1 cellular context compared by ENCODE assay signal in the genomic region with DNA sequence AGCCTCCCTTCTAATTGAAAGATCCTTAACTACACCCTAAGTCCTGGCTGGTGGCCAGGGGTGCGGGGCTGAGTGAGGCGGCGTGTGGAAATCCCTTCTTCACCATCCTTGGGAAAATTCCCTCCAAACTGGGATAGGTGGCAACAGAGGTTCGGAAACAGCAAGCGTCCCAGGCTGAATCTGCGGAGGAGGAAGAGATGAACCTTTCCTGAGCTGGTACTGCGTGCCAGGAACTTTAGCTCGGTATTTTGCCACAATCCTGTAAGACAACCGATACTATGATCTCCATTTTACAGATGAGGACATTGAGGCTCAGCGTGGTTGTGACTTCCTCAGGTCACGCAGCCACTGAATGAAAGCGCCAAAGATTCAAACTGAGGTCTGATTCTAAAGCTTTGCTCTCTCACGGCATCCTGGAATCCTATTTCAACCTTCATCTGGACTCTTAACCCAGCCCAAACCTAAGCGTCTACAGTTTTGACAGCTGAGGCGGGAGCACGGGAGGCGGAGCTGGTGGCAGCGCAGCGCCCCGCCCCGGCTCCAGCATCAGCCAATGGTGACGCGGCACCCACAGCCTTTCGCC.
TF ChIP-seq lines count a peak whose summit lies in the region.

No MANE protein-coding gene starts in this region.

TF ChIP-seq in HEK293, 187 proteins besides CTCF, POLR2A, EP300 and RAD21 (continued from another document):
- TF ChIP-seq ZNF518A (tag by site-specific recombination; conservative IDR thresholded peaks at IDR 0.05; ENCODE audit: low read depth) (no peak), GLIS1 (tag by site-specific recombination; IDR thresholded peaks at IDR 0.05) (no peak), FEZF1 (tag by site-specific recombination; IDR thresholded peaks at IDR 0.05) (no peak), ZNF48 (tag by site-specific recombination; IDR thresholded peaks at IDR 0.05) (no peak), ZNF664 (tag by site-specific recombination; IDR thresholded peaks at IDR 0.05) (peak; percentile 42; the same call in 1 of the 2 replicates), ZFP41 (tag by site-specific recombination; IDR thresholded peaks at IDR 0.05; ENCODE audit: borderline replicate concordance) (no peak), SALL2 (tag by site-specific recombination; IDR thresholded peaks at IDR 0.05; ENCODE audit: borderline replicate concordance) (no peak), ZBTB17 (tag by site-specific recombination; IDR thresholded peaks at IDR 0.05) (peak; percentile 90), ZBTB8A (tag by site-specific recombination; IDR thresholded peaks at IDR 0.05) (no peak), ZEB2 (tag by site-specific recombination; IDR thresholded peaks at IDR 0.05) (no peak), ZNF624 (tag by site-specific recombination; IDR thresholded peaks at IDR 0.05) (no peak), ZNF785 (tag by site-specific recombination; IDR thresholded peaks at IDR 0.05) (no peak), HOXA7 (CRISPR knock-in tag; IDR thresholded peaks at IDR 0.05; ENCODE audit: borderline replicate concordance) (no peak), ZNF514 (tag by site-specific recombination; IDR thresholded peaks at IDR 0.05) (no peak), ZNF184 (tag by site-specific recombination; IDR thresholded peaks at IDR 0.05) (no peak), ZNF140 (tag by site-specific recombination; IDR thresholded peaks at IDR 0.05) (no peak), ZNF768 (tag by site-specific recombination; IDR thresholded peaks at IDR 0.05) (0 out of 2 replicates have a peak, but pooled peaks have one; percentile 18), ZNF23 (tag by site-specific recombination; IDR thresholded peaks at IDR 0.05; ENCODE audit: borderline replicate concordance) (no peak), ZNF335 (tag by site-specific recombination; conservative IDR thresholded peaks at IDR 0.05) (peak; percentile 63; the same call in 1 of the 2 replicates), ZNF19 (tag by site-specific recombination; IDR thresholded peaks at IDR 0.05; ENCODE audit: low read depth) (no peak), MZF1 (tag by site-specific recombination; IDR thresholded peaks at IDR 0.05; ENCODE audit: borderline replicate concordance) (0 out of 2 replicates have a peak, but pooled peaks have one; percentile 17), ZNF623 (tag by site-specific recombination; IDR thresholded peaks at IDR 0.05) (no peak)
- TF ChIP-seq, protein P1, sequence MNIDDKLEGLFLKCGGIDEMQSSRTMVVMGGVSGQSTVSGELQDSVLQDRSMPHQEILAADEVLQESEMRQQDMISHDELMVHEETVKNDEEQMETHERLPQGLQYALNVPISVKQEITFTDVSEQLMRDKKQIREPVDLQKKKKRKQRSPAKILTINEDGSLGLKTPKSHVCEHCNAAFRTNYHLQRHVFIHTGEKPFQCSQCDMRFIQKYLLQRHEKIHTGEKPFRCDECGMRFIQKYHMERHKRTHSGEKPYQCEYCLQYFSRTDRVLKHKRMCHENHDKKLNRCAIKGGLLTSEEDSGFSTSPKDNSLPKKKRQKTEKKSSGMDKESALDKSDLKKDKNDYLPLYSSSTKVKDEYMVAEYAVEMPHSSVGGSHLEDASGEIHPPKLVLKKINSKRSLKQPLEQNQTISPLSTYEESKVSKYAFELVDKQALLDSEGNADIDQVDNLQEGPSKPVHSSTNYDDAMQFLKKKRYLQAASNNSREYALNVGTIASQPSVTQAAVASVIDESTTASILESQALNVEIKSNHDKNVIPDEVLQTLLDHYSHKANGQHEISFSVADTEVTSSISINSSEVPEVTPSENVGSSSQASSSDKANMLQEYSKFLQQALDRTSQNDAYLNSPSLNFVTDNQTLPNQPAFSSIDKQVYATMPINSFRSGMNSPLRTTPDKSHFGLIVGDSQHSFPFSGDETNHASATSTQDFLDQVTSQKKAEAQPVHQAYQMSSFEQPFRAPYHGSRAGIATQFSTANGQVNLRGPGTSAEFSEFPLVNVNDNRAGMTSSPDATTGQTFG (tag by site-specific recombination; IDR thresholded peaks at IDR 0.05; ENCODE audit: borderline replicate concordance): no peak
